Comparison of ENCODE assay signal across 37 cellular contexts in the genomic region with DNA sequence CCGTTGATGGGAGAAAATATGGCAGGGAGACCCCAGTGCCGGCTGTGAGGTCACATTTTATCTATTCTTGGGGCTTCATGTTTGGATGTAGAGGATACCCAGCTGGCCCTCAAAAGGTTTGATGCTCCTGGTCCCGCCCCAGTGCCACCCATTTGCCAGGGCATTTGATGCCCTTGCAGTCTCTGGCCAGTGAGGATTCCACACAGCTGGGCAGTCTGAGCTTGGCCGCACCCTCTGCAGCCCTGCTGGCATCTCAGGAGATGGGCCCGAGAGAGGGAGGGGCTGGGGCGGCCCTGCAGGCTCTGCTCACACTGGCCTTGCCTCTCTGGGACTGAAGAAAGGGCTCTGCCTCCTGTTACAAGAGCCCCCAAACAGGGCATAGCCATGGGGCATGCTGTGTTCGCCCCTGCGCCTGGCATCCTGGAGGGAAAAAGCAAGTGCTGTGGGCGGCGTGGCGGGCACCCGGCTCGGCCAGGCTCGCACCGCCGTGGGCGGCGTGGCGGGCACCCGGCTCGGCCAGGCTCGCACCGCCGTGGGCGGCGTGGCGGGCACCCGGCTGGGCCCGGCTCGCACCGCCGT. TPM values are rescaled to one million over a fixed set of nuclear protein-coding genes. Genes with fewer than 3 reads are reported as not detected.
"Had no signal": no experiment of that assay in that cellular context is flagged by ENCODE, and none has a peak within 500 bp of the region (broad histone marks: within the 10 kb centered on the region; RNA-seq: fewer than 3 reads in every experiment).

No MANE protein-coding gene starts in this region.

- H3K36me3 Mint-ChIP-seq: mesothelial cell of epicardium had no signal

- H2AFZ ChIP-seq: hepatocyte had no signal

- DNase-seq: effector CD8-positive, alpha-beta T cell; endodermal cell; foreskin fibroblast; gastrocnemius medialis; head of caudate nucleus; kidney; mesenchymal stem cell; mucosa of descending colon; naive thymus-derived CD4-positive, alpha-beta T cell; nephron progenitor cell; pancreas; retina; spleen; stimulated activated CD4-positive, alpha-beta T cell treated with anti-CD3 and anti-CD28 coated beads, Interleukin-4, amount 100 ng/mL, for 4 hours; stimulated activated naive B cell treated with anti-CD40 and anti-IgM and Interleukin-4, amounts not matched to agents 10 μg/mL and 1 μg/mL and 100 μg/mL, for 72 hours; upper lobe of right lung had no signal

- H3K9me3 Mint-ChIP-seq: dendritic cell treated with granulocyte-macrophage colony-stimulating factor and Interleukin-4, amounts not matched to agents 40 ng/mL and 50 ng/mL, for 4 days; endodermal cell; mesothelial cell of epicardium; naive thymus-derived CD4-positive, alpha-beta T cell; nephron progenitor cell; stimulated activated naive CD8-positive, alpha-beta T cell treated with anti-CD3 and anti-CD28 coated beads, Interleukin-15, Interleukin-2, amounts not matched to agents 100 ng/mL and 50 ng/mL, for 24 hours had no signal

- FAIRE-seq: colon, kidney, pancreas had no signal

- H3K79me2 ChIP-seq: hepatocyte had no signal

- H3K4me2 ChIP-seq: hepatocyte had no signal

- H3K4me3 Mint-ChIP-seq: dendritic cell treated with granulocyte-macrophage colony-stimulating factor and Interleukin-4, amounts not matched to agents 40 ng/mL and 50 ng/mL, for 4 days; endodermal cell; mesothelial cell of epicardium; naive thymus-derived CD4-positive, alpha-beta T cell; nephron progenitor cell; stimulated activated naive B cell treated with anti-CD40 and anti-IgM and Interleukin-4, amounts not matched to agents 10 μg/mL and 1 μg/mL and 100 μg/mL, for 72 hours; stimulated activated naive CD8-positive, alpha-beta T cell treated with anti-CD3 and anti-CD28 coated beads, Interleukin-15, Interleukin-2, amounts not matched to agents 100 ng/mL and 50 ng/mL, for 24 hours had no signal

- H3K4me1 ChIP-seq: pancreas had no signal

- H3K27ac ChIP-seq: epithelial cell of prostate, gastrocnemius medialis, hepatocyte, neutrophil, pancreas, spleen, thoracic aorta, tibial nerve, vagina had no signal

- H3K9me3 ChIP-seq: gastrocnemius medialis, mucosa of descending colon, neutrophil, pancreas, spleen, thoracic aorta, tibial nerve, upper lobe of right lung, vagina had no signal

- ATAC-seq: esophagus mucosa; gastrocnemius medialis; left lobe of liver; mucosa of descending colon; naive thymus-derived CD4-positive, alpha-beta T cell; pancreas; sciatic nerve; stimulated activated naive B cell treated with anti-CD40 and anti-IgM and Interleukin-4, amounts not matched to agents 10 μg/mL and 1 μg/mL and 100 μg/mL, for 72 hours; upper lobe of right lung had no signal

- H3K36me3 ChIP-seq: gastrocnemius medialis, neutrophil, pancreas, thoracic aorta, tibial nerve, upper lobe of right lung, vagina had no signal

- H3K27me3 ChIP-seq: hepatocyte, pancreas, upper lobe of right lung, vagina had no signal

- H3K4me3 ChIP-seq: gastrocnemius medialis, hepatocyte, lung, mucosa of descending colon, pancreas, skin epidermis, spleen, thoracic aorta, tibial nerve, upper lobe of right lung, vagina had no signal

- H3K27ac Mint-ChIP-seq: dendritic cell treated with granulocyte-macrophage colony-stimulating factor and Interleukin-4, amounts not matched to agents 40 ng/mL and 50 ng/mL, for 4 days; endodermal cell; mesothelial cell of epicardium; nephron progenitor cell; stimulated activated naive CD8-positive, alpha-beta T cell treated with anti-CD3 and anti-CD28 coated beads, Interleukin-15, Interleukin-2, amounts not matched to agents 100 ng/mL and 50 ng/mL, for 24 hours had no signal

RNA-seq across cellular contexts. Expression of gene ADAMTSL2, which starts 27.6 kb away (rescaled TPM):
- total RNA-seq: glomerular endothelial cell, pulmonary artery endothelial cell had no signal

RNA-seq across cellular contexts. Expression of gene MYMK, which starts 37.3 kb away (rescaled TPM):
- total RNA-seq: cerebellum; endodermal cell; esophagus mucosa; gastrocnemius medialis; glomerular endothelial cell; hepatocyte; kidney; left lobe of liver; liver; lung; mesothelial cell of epicardium; mucosa of descending colon; naive thymus-derived CD4-positive, alpha-beta T cell; omental fat pad; pancreas; posterior vena cava; pulmonary artery endothelial cell; sciatic nerve; spleen; thoracic aorta; upper lobe of right lung; vagina had no signal
- polyA plus RNA-seq: liver; lung; naive thymus-derived CD4-positive, alpha-beta T cell; pancreas; spleen had no signal

RNA-seq across cellular contexts. Expression of gene FAM163B, which starts 47.1 kb away (rescaled TPM):
- total RNA-seq: endodermal cell; esophagus mucosa; gastrocnemius medialis; glomerular endothelial cell; naive thymus-derived CD4-positive, alpha-beta T cell; omental fat pad; pancreas; posterior vena cava; pulmonary artery endothelial cell; sciatic nerve; thoracic aorta; upper lobe of right lung; vagina had no signal
- polyA plus RNA-seq: naive thymus-derived CD4-positive, alpha-beta T cell; pancreas had no signal
